In the genomic region with DNA sequence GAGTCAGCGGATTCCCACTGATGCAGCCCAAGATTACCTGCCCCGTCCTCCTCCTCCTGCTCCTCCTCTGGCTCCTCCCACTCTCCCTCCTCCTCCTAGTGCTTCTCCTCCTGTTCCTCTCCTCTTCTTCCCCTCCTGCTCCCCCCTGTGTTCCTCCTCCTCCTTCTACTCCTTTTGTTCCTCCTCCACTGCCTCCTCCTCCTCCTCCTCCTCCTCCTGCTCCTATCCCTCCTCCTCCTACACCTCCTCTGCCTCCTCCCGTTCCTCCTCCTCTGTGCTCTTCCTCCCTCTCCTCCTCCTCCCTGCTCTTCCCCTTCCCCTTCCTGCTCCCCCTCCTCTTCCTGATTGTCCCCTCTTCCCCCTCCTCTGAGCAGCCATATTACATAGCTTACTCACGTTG, we compare ENCODE assay signal across 20 cellular contexts.
DNase-seq lines count a peak whose midpoint lies in the region; ATAC-seq and TF ChIP-seq lines count a peak whose summit lies in the region.
"Had no signal": no experiment of that assay in that cellular context is flagged by ENCODE, and none has a peak within 500 bp of the region (broad histone marks: within the 10 kb centered on the region; RNA-seq: fewer than 3 reads in every experiment).

No MANE protein-coding gene starts in this region.

- H3K36me3 Mint-ChIP-seq in activated CD4-positive, alpha-beta memory T cell treated with anti-CD3 and anti-CD28 coated beads for 36 hours, result no peaks in the 10 kb centered on the region
- H3K36me3 Mint-ChIP-seq: activated naive CD4-positive, alpha-beta T cell treated with anti-CD3 and anti-CD28 coated beads, Interleukin-2, amount 10 ng/mL, durations not matched to agents 7 days and 5 days; IgD-negative memory B cell had no signal

- peak overlapping the region; percentile 52 for H2AFZ ChIP-seq in parathyroid adenoma

- TF ChIP-seq CTCF in HEK293 (tag by site-specific recombination; IDR thresholded peaks at IDR 0.05) (no peak), ascending aorta (IDR thresholded peaks at IDR 0.05) (no peak), heart right ventricle (IDR thresholded peaks at IDR 0.05) (no peak), parathyroid adenoma (IDR thresholded peaks at IDR 0.05) (no peak)

- H3K4me1 ChIP-seq in HEK293 (ENCODE audit: control insufficient read depth, insufficient read depth, low read length) (no peaks in the 10 kb centered on the region), ascending aorta (peaks cover 0 to 16% of the 10 kb centered on the region in 2 donors), heart right ventricle (peaks cover 8 to 65% (median 48%) of the 10 kb centered on the region in 9 donors), parathyroid adenoma (no peaks in the 10 kb centered on the region)

- no peaks in the 10 kb centered on the region for H3K4me1 Mint-ChIP-seq in activated CD4-positive, alpha-beta memory T cell treated with anti-CD3 and anti-CD28 coated beads for 36 hours (ENCODE audit: low read depth)
- H3K4me1 Mint-ChIP-seq: activated naive CD4-positive, alpha-beta T cell treated with anti-CD3 and anti-CD28 coated beads, Interleukin-2, amount 10 ng/mL, durations not matched to agents 7 days and 5 days; IgD-negative memory B cell had no signal

- H3K4me3 Mint-ChIP-seq in activated CD4-positive, alpha-beta memory T cell treated with anti-CD3 and anti-CD28 coated beads for 36 hours, result no peak overlapping the region
- H3K4me3 Mint-ChIP-seq: activated naive CD4-positive, alpha-beta T cell treated with anti-CD3 and anti-CD28 coated beads, Interleukin-2, amount 10 ng/mL, durations not matched to agents 7 days and 5 days; effector memory CD8-positive, alpha-beta T cell; IgD-negative memory B cell; nephron had no signal

- DNase-seq in ascending aorta (ENCODE audit: low spot score in 2 of 2) (no peak), heart right ventricle (no peak), NCI-H146 (lab: John Stamatoyannopoulos, UW) (no peak), A172 (ENCODE audit: low spot score) (no peak)
- no peak for DNase-seq in activated CD4-positive, alpha-beta memory T cell treated with anti-CD3 and anti-CD28 coated beads for 36 hours
- DNase-seq: activated naive CD4-positive, alpha-beta T cell treated with anti-CD3 and anti-CD28 coated beads, Interleukin-2, amount 10 ng/mL, durations not matched to agents 7 days and 5 days; activated T-cell treated with anti-CD3 and anti-CD28 coated beads, Interleukin-2, amount 50 U/mL, for 48 hours; aorta; C1 segment of cervical spinal cord; effector memory CD8-positive, alpha-beta T cell; H7; NCI-H1694 treated with DMSO at 0.1 percent for 48 hours; PC-3; SHP77 treated with DMSO at 0.1 percent for 48 hours; SW 1271 had no signal

- no peak overlapping the region for H3K27ac Mint-ChIP-seq in activated CD4-positive, alpha-beta memory T cell treated with anti-CD3 and anti-CD28 coated beads for 36 hours
- H3K27ac Mint-ChIP-seq: activated naive CD4-positive, alpha-beta T cell treated with anti-CD3 and anti-CD28 coated beads, Interleukin-2, amount 10 ng/mL, durations not matched to agents 7 days and 5 days; effector memory CD8-positive, alpha-beta T cell; IgD-negative memory B cell had no signal

- no peak overlapping the region for H3K4me2 ChIP-seq in parathyroid adenoma (ENCODE audit: low read length)

- POLR2A ChIA-PET in HEK293 (lab: Yijun Ruan, JAX), result no interaction called here
- POLR2A ChIA-PET in activated CD4-positive, alpha-beta memory T cell treated with anti-CD3 and anti-CD28 coated beads for 36 hours (lab: Charles Lee), result no interaction called here

- H3K9me3 ChIP-seq in HEK293 (ENCODE audit: control insufficient read depth, insufficient read depth, low read depth, low read length), result no peaks in the 10 kb centered on the region
- H3K9me3 ChIP-seq in ascending aorta, result no peaks in the 10 kb centered on the region
- H3K9me3 ChIP-seq in heart right ventricle, result no peaks in the 10 kb centered on the region
- H3K9me3 ChIP-seq in parathyroid adenoma (ENCODE audit: control insufficient read depth, low read length), result no peaks in the 10 kb centered on the region

- H3K9ac ChIP-seq in parathyroid adenoma, result no peak overlapping the region

- H3K9me3 Mint-ChIP-seq in activated CD4-positive, alpha-beta memory T cell treated with anti-CD3 and anti-CD28 coated beads for 36 hours, result no peaks in the 10 kb centered on the region
- H3K9me3 Mint-ChIP-seq: effector memory CD8-positive, alpha-beta T cell; IgD-negative memory B cell; nephron had no signal

- no peaks in the 10 kb centered on the region for H3K27me3 ChIP-seq in ascending aorta
- H3K27me3 ChIP-seq in heart right ventricle, result no peaks in the 10 kb centered on the region
- no peaks in the 10 kb centered on the region for H3K27me3 ChIP-seq in parathyroid adenoma (ENCODE audit: control insufficient read depth, insufficient read depth, low read length)

- WGBS in heart right ventricle, 2 donors, result 35 to 47% methylated on average over 4 of the region's 4 CpGs

- H3K36me3 ChIP-seq in HEK293 (ENCODE audit: control insufficient read depth in 2 of 2, insufficient read depth in 1 of 2, low read length in 2 of 2) (no peaks in the 10 kb centered on the region), ascending aorta (peaks cover 7% of the 10 kb centered on the region in 2 donors), heart right ventricle (peaks cover 0 to 17% (median 0%) of the 10 kb centered on the region in 9 donors), parathyroid adenoma (ENCODE audit: control insufficient read depth, insufficient read depth, low read length) (no peaks in the 10 kb centered on the region)

- H3K4me3 ChIP-seq in HEK293 (ENCODE audit: low read depth, low read length), result no peak overlapping the region
- H3K4me3 ChIP-seq in ascending aorta, result no peak overlapping the region
- no peak overlapping the region for H3K4me3 ChIP-seq in heart right ventricle
- no peak overlapping the region for H3K4me3 ChIP-seq in parathyroid adenoma (ENCODE audit: low read depth, low read length)

- peak in 4 of 8 donors; percentile 3 to 30 (median 8) for ATAC-seq in heart right ventricle
- ATAC-seq in GM19351 (IDR thresholded peaks at IDR 0.05; ENCODE audit: unreplicated experiment), result no peak
- ATAC-seq: effector memory CD8-positive, alpha-beta T cell; PC-3 had no signal

- peaks cover 5% of the 10 kb centered on the region for H3K27me3 Mint-ChIP-seq in activated CD4-positive, alpha-beta memory T cell treated with anti-CD3 and anti-CD28 coated beads for 36 hours

- H3K79me2 ChIP-seq in parathyroid adenoma, result no peaks in the 10 kb centered on the region

- intact Hi-C loops in ascending aorta (cut with DNase I) (loop anchor here (5.0 kb wide), 1 partner anchor 57 kb away; no protein-coding TSS in a partner anchor), heart right ventricle (cut with DNase I) (no loop called here)
- intact Hi-C loops in activated CD4-positive, alpha-beta memory T cell treated with anti-CD3 and anti-CD28 coated beads for 36 hours (cut with micrococcal nuclease), result no loop called here

- CTCF ChIA-PET in HEK293 (lab: Yijun Ruan, JAX), result interaction anchor here (2.0 kb wide), 1 partner anchor 90 kb away, joined by 5 read pairs; no protein-coding TSS in a partner anchor
- CTCF ChIA-PET in activated CD4-positive, alpha-beta memory T cell treated with anti-CD3 and anti-CD28 coated beads for 36 hours (lab: Charles Lee), result no interaction called here

- no peak overlapping the region for H3K27ac ChIP-seq in HEK293 (ENCODE audit: extremely low read depth, low read depth, low read length)
- H3K27ac ChIP-seq in ascending aorta, result peak overlapping the region; percentile 8 to 47
- peak overlapping the region in 9 of 10 donors; percentile 26 to 82 (median 47) for H3K27ac ChIP-seq in heart right ventricle
- no peak overlapping the region for H3K27ac ChIP-seq in parathyroid adenoma

TF ChIP-seq in HEK293, 187 proteins besides CTCF, POLR2A, EP300 and RAD21:
- TF ChIP-seq EGR2 (tag by site-specific recombination; IDR thresholded peaks at IDR 0.05; ENCODE audit: low read depth) (peak; percentile 99), MZF1 (tag by site-specific recombination; IDR thresholded peaks at IDR 0.05; ENCODE audit: borderline replicate concordance) (no peak), ZNF2 (tag by site-specific recombination; IDR thresholded peaks at IDR 0.05) (no peak), SP3 (tag by site-specific recombination; IDR thresholded peaks at IDR 0.05) (peak; percentile 62; the same call in 1 of the 2 replicates), ZNF341 (tag by site-specific recombination; IDR thresholded peaks at IDR 0.05; ENCODE audit: low read depth) (peak; percentile 94), ZNF366 (tag by site-specific recombination; conservative IDR thresholded peaks at IDR 0.05) (0 out of 2 replicates have a peak, but pooled peaks have one; percentile 35), ZFHX2 (tag by site-specific recombination; conservative IDR thresholded peaks at IDR 0.05) (peak; percentile 99)
- TF ChIP-seq, protein P1, sequence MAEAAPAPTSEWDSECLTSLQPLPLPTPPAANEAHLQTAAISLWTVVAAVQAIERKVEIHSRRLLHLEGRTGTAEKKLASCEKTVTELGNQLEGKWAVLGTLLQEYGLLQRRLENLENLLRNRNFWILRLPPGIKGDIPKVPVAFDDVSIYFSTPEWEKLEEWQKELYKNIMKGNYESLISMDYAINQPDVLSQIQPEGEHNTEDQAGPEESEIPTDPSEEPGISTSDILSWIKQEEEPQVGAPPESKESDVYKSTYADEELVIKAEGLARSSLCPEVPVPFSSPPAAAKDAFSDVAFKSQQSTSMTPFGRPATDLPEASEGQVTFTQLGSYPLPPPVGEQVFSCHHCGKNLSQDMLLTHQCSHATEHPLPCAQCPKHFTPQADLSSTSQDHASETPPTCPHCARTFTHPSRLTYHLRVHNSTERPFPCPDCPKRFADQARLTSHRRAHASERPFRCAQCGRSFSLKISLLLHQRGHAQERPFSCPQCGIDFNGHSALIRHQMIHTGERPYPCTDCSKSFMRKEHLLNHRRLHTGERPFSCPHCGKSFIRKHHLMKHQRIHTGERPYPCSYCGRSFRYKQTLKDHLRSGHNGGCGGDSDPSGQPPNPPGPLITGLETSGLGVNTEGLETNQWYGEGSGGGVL (tag by site-specific recombination; IDR thresholded peaks at IDR 0.05), result peak; percentile 95

Comparison
In these comparisons a context has a peak if more than half of its experiments do, and no peak if none do; other contexts are left out.
1. H3K27ac ChIP-seq: peak in ascending aorta (2 of 2) and heart right ventricle (9 of 10); none in HEK293 (single experiment) and parathyroid adenoma (single experiment).